Comparison of ENCODE assay signal across 35 cellular contexts in genomic region chr13:30984620-30985019, GRCh38. TPM values are rescaled to one million over a fixed set of nuclear protein-coding genes. Genes with fewer than 3 reads are reported as not detected.
DNase-seq lines count a peak whose midpoint lies in the region; ATAC-seq lines count a peak whose summit lies in the region.
"Had no signal": no experiment of that assay in that cellular context is flagged by ENCODE, and none has a peak within 500 bp of the region (broad histone marks: within the 10 kb centered on the region; RNA-seq: fewer than 3 reads in every experiment).

No MANE protein-coding gene starts in this region.

- ATAC-seq in GM18909 (IDR thresholded peaks at IDR 0.05; ENCODE audit: poor library complexity, unreplicated experiment) (peak; percentile 77), HG02642 (IDR thresholded peaks at IDR 0.05; ENCODE audit: poor library complexity, unreplicated experiment) (peak; percentile 61), HG03442 (IDR thresholded peaks at IDR 0.05; ENCODE audit: unreplicated experiment) (peak; percentile 66), GM21381 (IDR thresholded peaks at IDR 0.05; ENCODE audit: unreplicated experiment) (no peak)
- ATAC-seq: activated naive CD8-positive, alpha-beta T cell treated with anti-CD3 and anti-CD28 coated beads, Interleukin-2, amount 50 U/mL, for 24 hours; activated T-cell treated with anti-CD3 and anti-CD28 coated beads, Interleukin-2, amount 50 U/mL, for 4 hours; effector memory CD8-positive, alpha-beta T cell; left cardiac atrium; mucosa of descending colon; natural killer cell; PC-3; right lobe of liver; Right ventricle myocardium inferior had no signal

- DNase-seq in ureter (ENCODE audit: low spot score) = no peak
- no peak for DNase-seq in NCI-H510A treated with DMSO at 0.1 percent for 48 hours (lab: John Stamatoyannopoulos, UW)
- DNase-seq in NCI-H1092 (lab: John Stamatoyannopoulos, UW) = no peak
- DNase-seq: activated CD4-positive, CD25-positive, alpha-beta regulatory T cell; activated gamma-delta T cell treated with Interleukin-2 at 50 U/mL for 16 hours; activated naive CD8-positive, alpha-beta T cell treated with anti-CD3 and anti-CD28 coated beads, Interleukin-2, amount 50 U/mL, for 24 hours; activated T-cell treated with anti-CD3 and anti-CD28 coated beads, Interleukin-2, amount 50 U/mL, for 4 hours; effector memory CD8-positive, alpha-beta T cell; EL; GM23248; immature natural killer cell; KG1; left cardiac atrium; mucosa of descending colon; natural killer cell; NCI-H1105 treated with DMSO at 0.1 percent for 48 hours; NCI-H2029; NCI-H526; NK-92 treated with Interleukin-12 subunit alpha and Interleukin-12 subunit beta, amount 100 ng/mL, for 24 hours; nucleus accumbens; PC-3; right lobe of liver; SK-N-SH; spleen; stimulated activated CD4-positive, alpha-beta T cell treated with anti-CD3 and anti-CD28 coated beads, Interleukin-2, amount 100 ng/mL, for 24 hours had no signal

RNA-seq across cellular contexts. Expression of gene TEX26, which starts 52.2 kb away (rescaled TPM):
- not detected for total RNA-seq in ureter
- total RNA-seq: activated T-cell treated with anti-CD3 and anti-CD28 coated beads, Interleukin-2, amount 50 U/mL, for 4 hours; epithelial cell of proximal tubule; lung microvascular endothelial cell; MCF 10A; mucosa of descending colon; natural killer cell; PC-3; progenitor cell of endocrine pancreas; Right ventricle myocardium inferior; spleen; thoracic aorta had no signal
